ENCODE assay signal across 25 cellular contexts in genomic region chr9:74961496-74961895, GRCh38.
"Had no signal": no experiment of that assay in that cellular context is flagged by ENCODE, and none has a peak within 500 bp of the region (broad histone marks: within the 10 kb centered on the region; RNA-seq: fewer than 3 reads in every experiment).

No MANE protein-coding gene starts in this region.

- H3K27me3 ChIP-seq: heart right ventricle, hepatocyte, left lung, ovary, right atrium auricular region, right lobe of liver, stomach, testis, thyroid gland, transverse colon, upper lobe of right lung had no signal

- H3K4me1 Mint-ChIP-seq: stimulated activated naive B cell treated with anti-CD40 and anti-IgM and Interleukin-4, amounts not matched to agents 10 μg/mL and 1 μg/mL and 100 μg/mL, for 72 hours had no signal

- DNase-seq: heart right ventricle; kidney glomerular epithelial cell; left cardiac atrium; left lung; lower lobe of right lung; mammary epithelial cell; mesenchymal stem cell; naive thymus-derived CD8-positive, alpha-beta T cell; ovary; right lobe of liver; stimulated activated CD4-positive, alpha-beta T cell treated with anti-CD3 and anti-CD28 coated beads, Interleukin-2, amount 100 ng/mL, for 24 hours; stimulated activated CD4-positive, alpha-beta T cell treated with anti-CD3 and anti-CD28 coated beads, Interleukin-4, amount 100 ng/mL, for 1 hour; stimulated activated naive B cell treated with anti-CD40 and anti-IgM and Interleukin-4, amounts not matched to agents 10 μg/mL and 1 μg/mL and 100 μg/mL, for 72 hours; stimulated activated naive CD8-positive, alpha-beta T cell treated with anti-CD3 and anti-CD28 coated beads, Interleukin-15, Interleukin-2, amounts not matched to agents 100 U/mL and 50 U/mL, for 24 hours; stomach; testis; thyroid gland; transverse colon; upper lobe of right lung had no signal

- H3K4me3 Mint-ChIP-seq: naive thymus-derived CD8-positive, alpha-beta T cell; stimulated activated naive B cell treated with anti-CD40 and anti-IgM and Interleukin-4, amounts not matched to agents 10 μg/mL and 1 μg/mL and 100 μg/mL, for 72 hours had no signal

- H3K4me3 ChIP-seq: heart right ventricle, hepatocyte, left lung, lower lobe of right lung, ovary, right atrium auricular region, right lobe of liver, smooth muscle cell, stomach, testis, thyroid gland, transverse colon, upper lobe of right lung had no signal

- ATAC-seq: heart right ventricle; left cardiac atrium; left lung; lower lobe of right lung; naive thymus-derived CD8-positive, alpha-beta T cell; right lobe of liver; stimulated activated naive B cell treated with anti-CD40 and anti-IgM and Interleukin-4, amounts not matched to agents 10 μg/mL and 1 μg/mL and 100 μg/mL, for 72 hours; stimulated activated naive CD8-positive, alpha-beta T cell treated with anti-CD3 and anti-CD28 coated beads, Interleukin-15, Interleukin-2, amounts not matched to agents 100 U/mL and 50 U/mL, for 24 hours; upper lobe of right lung had no signal

- FAIRE-seq: keratinocyte, urothelium cell line had no signal

- H3K27ac Mint-ChIP-seq: progenitor cell of endocrine pancreas; stimulated activated naive B cell treated with anti-CD40 and anti-IgM and Interleukin-4, amounts not matched to agents 10 μg/mL and 1 μg/mL and 100 μg/mL, for 72 hours had no signal

- H3K36me3 ChIP-seq: left lung, lower lobe of right lung, ovary, right atrium auricular region, right lobe of liver, thyroid gland, transverse colon, upper lobe of right lung had no signal

- H3K27me3 Mint-ChIP-seq: naive thymus-derived CD8-positive, alpha-beta T cell; progenitor cell of endocrine pancreas; stimulated activated naive B cell treated with anti-CD40 and anti-IgM and Interleukin-4, amounts not matched to agents 10 μg/mL and 1 μg/mL and 100 μg/mL, for 72 hours had no signal
